ENCODE assay signal across 9 cellular contexts in the genomic region with DNA sequence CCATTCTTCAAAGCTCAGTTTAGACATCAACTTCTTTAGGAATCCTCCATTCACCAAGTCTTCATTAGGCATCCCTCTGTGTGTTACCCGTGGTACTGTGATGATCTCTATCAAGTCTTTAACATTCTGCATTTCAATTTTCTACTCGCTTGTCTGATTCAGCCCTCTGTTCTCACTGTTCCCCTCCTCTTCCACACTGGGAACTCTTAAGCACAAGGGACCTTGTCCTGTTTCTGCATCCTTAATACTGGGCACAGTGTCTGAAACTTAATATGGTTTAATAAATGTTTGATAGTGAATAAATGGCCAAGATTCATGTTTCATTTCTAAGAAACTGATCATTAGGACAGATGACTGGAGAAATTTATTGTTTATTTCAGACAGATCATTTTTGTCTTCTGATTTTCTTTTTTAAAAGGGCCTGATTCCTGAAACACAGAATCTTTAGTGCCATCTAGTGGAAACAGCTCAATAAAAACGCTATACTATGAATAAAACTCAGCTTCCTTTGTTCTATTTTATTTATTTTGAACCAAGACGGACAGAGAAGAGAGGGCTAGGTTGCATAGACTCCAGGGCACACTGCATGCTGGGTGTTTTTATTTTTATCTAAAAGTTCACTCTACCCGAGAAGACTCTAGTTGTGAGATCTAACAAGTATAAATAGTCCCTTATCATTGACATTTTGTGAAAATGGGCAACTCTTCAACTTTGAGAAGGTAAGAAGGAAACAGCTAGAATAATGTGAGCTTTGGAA. TPM values are rescaled to one million over a fixed set of nuclear protein-coding genes. Genes with fewer than 3 reads are reported as not detected.
DNase-seq lines count a peak whose midpoint lies in the region; TF ChIP-seq lines count a peak whose summit lies in the region.
"Had no signal": no experiment of that assay in that cellular context is flagged by ENCODE, and none has a peak within 500 bp of the region (broad histone marks: within the 10 kb centered on the region; RNA-seq: fewer than 3 reads in every experiment).

No MANE protein-coding gene starts in this region.

- no peak overlapping the region for H2BK5ac ChIP-seq in H9 (ENCODE audit: insufficient read length, low read length)

- H4K8ac ChIP-seq in H9 (replicated peaks; ENCODE audit: insufficient read length, low read depth, low read length): no peak overlapping the region

- H3K4me1 Mint-ChIP-seq in H9 (peaks cover 16 to 18% of the 10 kb centered on the region in 2 experiments), neural crest cell (peaks cover 11% of the 10 kb centered on the region)
- no peaks in the 10 kb centered on the region for H3K4me1 Mint-ChIP-seq in activated T-cell treated with anti-CD3 and anti-CD28 coated beads, Interleukin-2, amount 50 U/mL, for 24 hours (ENCODE audit: low read depth)

- H3K56ac ChIP-seq in H9 (ENCODE audit: insufficient read length, low read depth, low read length): no peak overlapping the region

- no peak overlapping the region for H2BK20ac ChIP-seq in H9 (ENCODE audit: low read depth, low read length, poor library complexity, severe bottlenecking)

- H4K20me1 ChIP-seq in H9 (ENCODE audit: control insufficient read depth, insufficient read depth, insufficient read length): no peaks in the 10 kb centered on the region

- no peak overlapping the region for H2AK5ac ChIP-seq in H9 (ENCODE audit: insufficient read length, low read length)

- H2BK15ac ChIP-seq in H9 (ENCODE audit: low read depth, low read length): no peak overlapping the region

- no peak overlapping the region for H3K23ac ChIP-seq in H9 (ENCODE audit: insufficient read length, low read depth, low read length)

- H4K91ac ChIP-seq in H9 (ENCODE audit: insufficient read length, low read depth, low read length): no peak overlapping the region

- no peak overlapping the region for H4K5ac ChIP-seq in H9 (ENCODE audit: insufficient read length, low read depth, low read length)

- H2AFZ ChIP-seq in H9 (ENCODE audit: low read length): no peak overlapping the region

- H3K9ac ChIP-seq in H9 (ENCODE audit: extremely low read depth, insufficient read length, low read length): no peak overlapping the region

- H3K36me3 ChIP-seq in BE2C: no peaks in the 10 kb centered on the region
- H3K36me3 ChIP-seq in suprapubic skin: no peaks in the 10 kb centered on the region

- H3K14ac ChIP-seq in H9 (ENCODE audit: insufficient read depth, low read length): no peak overlapping the region

- TF ChIP-seq EP300 in suprapubic skin (IDR thresholded peaks at IDR 0.05): no peak

- no peaks in the 10 kb centered on the region for H3K23me2 ChIP-seq in H9 (ENCODE audit: insufficient read length, low read depth, low read length, poor library complexity, severe bottlenecking)

- TF ChIP-seq CTCF in BE2C (IDR thresholded peaks at IDR 0.05; ENCODE audit: low read depth, low read length) (peak; percentile 55), H9 (conservative IDR thresholded peaks at IDR 0.05) (peak; percentile 67), neural crest cell (conservative IDR thresholded peaks at IDR 0.05) (peak; percentile 72), suprapubic skin (IDR thresholded peaks at IDR 0.05) (peak in 1 of 2 donors; percentile 25)

- H3K27ac ChIP-seq in H9 (ENCODE audit: insufficient read length, low read depth, low read length) (no peak overlapping the region), suprapubic skin (no peak overlapping the region)

- H3K27me3 ChIP-seq in BE2C (no peaks in the 10 kb centered on the region), H9 (ENCODE audit: insufficient read depth, low read length) (no peaks in the 10 kb centered on the region), suprapubic skin (no peaks in the 10 kb centered on the region)

- no peak overlapping the region for H2BK12ac ChIP-seq in H9 (ENCODE audit: insufficient read length, low read depth, low read length)

- H3K4me3 ChIP-seq in BE2C (ENCODE audit: low read depth, low read length) (no peak overlapping the region), suprapubic skin (no peak overlapping the region)

- no peak overlapping the region for H3T11ph ChIP-seq in H9 (ENCODE audit: low read length)

- no peaks in the 10 kb centered on the region for H3K27me3 Mint-ChIP-seq in H9 (ENCODE audit: low read depth)
- no peaks in the 10 kb centered on the region for H3K27me3 Mint-ChIP-seq in neural crest cell (ENCODE audit: low read depth)
- H3K27me3 Mint-ChIP-seq in activated T-cell treated with anti-CD3 and anti-CD28 coated beads, Interleukin-2, amount 50 U/mL, for 24 hours: peaks cover 3% of the 10 kb centered on the region

- H3K79me2 ChIP-seq in H9 (ENCODE audit: insufficient read depth, low read length): no peaks in the 10 kb centered on the region

- no peak overlapping the region for H3K4ac ChIP-seq in H9 (ENCODE audit: low read depth, low read length)

- TF ChIP-seq POLR2A in erythroblast (IDR thresholded peaks at IDR 0.05; ENCODE audit: low read length) (no peak), suprapubic skin (IDR thresholded peaks at IDR 0.05) (no peak)

- no peaks in the 10 kb centered on the region for H3K4me1 ChIP-seq in BE2C
- H3K4me1 ChIP-seq in H9 (ENCODE audit: insufficient read depth, low read length): no peaks in the 10 kb centered on the region
- H3K4me1 ChIP-seq in suprapubic skin: no peaks in the 10 kb centered on the region

- H3K36me3 Mint-ChIP-seq in H9 (ENCODE audit: insufficient read depth in 1 of 3, low read depth in 3 of 3) (no peaks in the 10 kb centered on the region), neural crest cell (ENCODE audit: low read depth) (no peaks in the 10 kb centered on the region)
- H3K36me3 Mint-ChIP-seq in activated T-cell treated with anti-CD3 and anti-CD28 coated beads, Interleukin-2, amount 50 U/mL, for 24 hours (ENCODE audit: low read depth): no peaks in the 10 kb centered on the region

- H3K18ac ChIP-seq in H9 (ENCODE audit: insufficient read length, low read depth, low read length): no peak overlapping the region

- no peak overlapping the region for H3K4me2 ChIP-seq in H9 (ENCODE audit: insufficient read depth, insufficient read length, low read length)

- H3K79me1 ChIP-seq in H9 (ENCODE audit: insufficient read depth, low read depth, low read length, poor library complexity, severe bottlenecking): no peaks in the 10 kb centered on the region

- H3K9me3 Mint-ChIP-seq in H9 (no peaks in the 10 kb centered on the region), neural crest cell (no peaks in the 10 kb centered on the region)
- no peaks in the 10 kb centered on the region for H3K9me3 Mint-ChIP-seq in activated T-cell treated with anti-CD3 and anti-CD28 coated beads, Interleukin-2, amount 50 U/mL, for 24 hours
- H3K9me3 Mint-ChIP-seq: dendritic cell treated with granulocyte-macrophage colony-stimulating factor and Interleukin-4, amounts not matched to agents 40 ng/mL and 50 ng/mL, for 4 days had no signal

- H3K4me3 Mint-ChIP-seq in H9 (no peak overlapping the region), neural crest cell (peak overlapping the region; percentile 21)
- no peak overlapping the region for H3K4me3 Mint-ChIP-seq in activated T-cell treated with anti-CD3 and anti-CD28 coated beads, Interleukin-2, amount 50 U/mL, for 24 hours
- H3K4me3 Mint-ChIP-seq: dendritic cell treated with granulocyte-macrophage colony-stimulating factor and Interleukin-4, amounts not matched to agents 40 ng/mL and 50 ng/mL, for 4 days had no signal

- H3K9me3 ChIP-seq in BE2C (no peaks in the 10 kb centered on the region), H9 (ENCODE audit: control insufficient read depth, low read depth, low read length) (no peaks in the 10 kb centered on the region), suprapubic skin (no peaks in the 10 kb centered on the region)

- H2BK120ac ChIP-seq in H9 (ENCODE audit: low read depth, low read length, poor library complexity, severe bottlenecking): no peak overlapping the region

- no peak for DNase-seq in BE2C
- no peak for DNase-seq in H9
- peak; percentile 79 for DNase-seq in OCI-M1 (lab: John Stamatoyannopoulos, UW)
- DNase-seq in erythroblast (lab: John Stamatoyannopoulos, UW): peak; percentile 22 to 48
- no peak for DNase-seq in neural crest cell (ENCODE audit: low read depth, low spot score)
- DNase-seq in suprapubic skin (ENCODE audit: low spot score in 2 of 2): no peak
- no peak for DNase-seq in OCI-M2 (lab: John Stamatoyannopoulos, UW; ENCODE audit: unreplicated experiment)
- no peak for DNase-seq in activated T-cell treated with anti-CD3 and anti-CD28 coated beads, Interleukin-2, amount 50 U/mL, for 24 hours

- WGBS in H9 (ENCODE audit: extremely low coverage, insufficient read length, low lambda C conversion rate): no CpG with 5 or more reads among the region's 5 CpGs
- whole genome bisulfite sequencing in suprapubic skin: 24% methylated on average over 5 of the region's 5 CpGs

- H3K27ac Mint-ChIP-seq in H9: peak overlapping the region in 2 of 3 experiments; percentile 7 to 13; a peak in 2 of 7 replicates
- peak overlapping the region; percentile 60 for H3K27ac Mint-ChIP-seq in neural crest cell (ENCODE audit: unreplicated experiment)
- no peak overlapping the region for H3K27ac Mint-ChIP-seq in activated T-cell treated with anti-CD3 and anti-CD28 coated beads, Interleukin-2, amount 50 U/mL, for 24 hours
- H3K27ac Mint-ChIP-seq: dendritic cell treated with granulocyte-macrophage colony-stimulating factor and Interleukin-4, amounts not matched to agents 40 ng/mL and 50 ng/mL, for 4 days had no signal

RNA-seq across cellular contexts. Expression of a gene that starts 7.0 kb away (rescaled TPM):
- polyA plus RNA-seq in BE2C (2012; ENCODE audit: insufficient read depth, insufficient read length, low read depth): 4.5 TPM
- 10.3 and 11.7 TPM in 2 replicates for total RNA-seq in H9 (2021)
- total RNA-seq in neural crest cell: 13.3 and 16.6 TPM in 2 replicates
- total RNA-seq in suprapubic skin: 10 to 100 TPM in 1 of 4 donors, 1 to 10 TPM in 3; 2.6 to 10.4 (median 3.8) TPM

Comparison
In these comparisons a context has a peak if more than half of its experiments do, and no peak if none do; other contexts are left out.
1. DNase-seq: peak in OCI-M1 (single experiment) and erythroblast (2 of 2); none in BE2C (single experiment), H9 (single experiment), neural crest cell (single experiment), suprapubic skin (0 of 2), OCI-M2 (single experiment) and activated T-cell treated with anti-CD3 and anti-CD28 coated beads, Interleukin-2, amount 50 U/mL, for 24 hours (single experiment).